10 cellular contexts compared by ENCODE assay signal in the genomic region with DNA sequence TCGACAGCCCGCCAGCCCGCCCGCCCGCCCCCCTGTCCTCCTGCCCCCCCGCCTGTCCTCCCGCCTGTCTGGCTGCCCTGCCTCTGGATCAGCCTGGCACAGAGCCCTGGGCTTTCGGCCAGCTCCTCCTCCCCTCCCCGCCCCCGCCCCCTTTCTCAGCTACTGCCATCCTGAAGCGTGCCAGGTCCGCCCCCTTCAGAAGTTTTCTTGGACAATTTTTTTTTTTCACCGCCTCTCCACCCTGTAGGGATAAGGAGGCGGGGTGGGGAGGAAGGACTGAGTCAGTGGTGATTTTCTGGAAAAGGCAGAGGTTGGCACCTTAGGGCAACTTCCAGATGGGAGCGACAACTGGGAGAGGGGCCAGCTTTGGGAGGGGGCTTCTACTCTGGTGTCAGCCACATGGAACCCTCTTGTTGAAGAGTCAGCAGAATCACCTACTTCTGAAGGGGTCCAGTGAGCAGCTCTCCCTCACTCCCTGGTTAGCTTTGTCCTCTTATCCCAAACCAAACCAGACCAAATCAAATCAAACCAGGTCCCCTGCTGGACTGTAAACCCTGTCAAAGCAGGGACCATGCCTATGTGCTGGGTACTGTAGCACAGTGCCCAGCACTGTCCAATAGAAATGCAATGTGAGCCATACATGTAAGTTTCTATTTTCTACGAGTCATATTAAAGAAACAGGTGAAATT. TPM values are rescaled to one million over a fixed set of nuclear protein-coding genes. Genes with fewer than 3 reads are reported as not detected.
A peak's percentile ranks its signal among the peaks of the same experiment; 100 is the strongest.
DNase-seq lines count a peak whose midpoint lies in the region; ATAC-seq and TF ChIP-seq lines count a peak whose summit lies in the region.
"Had no signal": no experiment of that assay in that cellular context is flagged by ENCODE, and none has a peak within 500 bp of the region (broad histone marks: within the 10 kb centered on the region; RNA-seq: fewer than 3 reads in every experiment).

No MANE protein-coding gene starts in this region.

- intact Hi-C loops in MCF 10A (cut with micrococcal nuclease): no loop called here
- intact Hi-C loops in breast epithelium (cut with DNase I; ENCODE audit: low total_unique reads): no loop called here
- intact Hi-C loops in vagina (cut with DNase I): no loop called here

- DNase-seq in MCF 10A (ENCODE audit: unreplicated experiment) (peak; percentile 94), breast epithelium (ENCODE audit: low spot score in 2 of 2) (no peak), WTC11 (ENCODE audit: low spot score) (no peak), islet precursor cell (peak; percentile 60), vagina (ENCODE audit: extremely low spot score in 2 of 2) (peak; percentile 54 to 88), DMS153 treated with DMSO at 0.1 percent for 48 hours (lab: John Stamatoyannopoulos, UW; ENCODE audit: unreplicated experiment) (no peak)
- DNase-seq in stimulated activated CD4-positive, alpha-beta T cell treated with anti-CD3 and anti-CD28 coated beads, Interleukin-4, amount 100 ng/mL, for 24 hours: no peak

- no peaks in the 10 kb centered on the region for H3K9me3 ChIP-seq in breast epithelium
- no peaks in the 10 kb centered on the region for H3K9me3 ChIP-seq in vagina

- H3K27me3 ChIP-seq in breast epithelium: peaks cover 5 to 60% of the 10 kb centered on the region in 2 donors
- H3K27me3 ChIP-seq in vagina: no peaks in the 10 kb centered on the region

- peak overlapping the region; percentile 42 for H3K27ac Mint-ChIP-seq in MCF 10A (ENCODE audit: low read depth, unreplicated experiment)
- peak overlapping the region; percentile 72 for H3K27ac Mint-ChIP-seq in WTC11
- H3K27ac Mint-ChIP-seq: stimulated activated naive CD8-positive, alpha-beta T cell treated with anti-CD3 and anti-CD28 coated beads, Interleukin-15, Interleukin-2, amounts not matched to agents 100 ng/mL and 50 ng/mL, for 24 hours had no signal

- TF ChIP-seq POLR2A in breast epithelium (IDR thresholded peaks at IDR 0.05): no peak
- no peak for TF ChIP-seq POLR2A in vagina (IDR thresholded peaks at IDR 0.05)

- TF ChIP-seq CTCF in MCF 10A (IDR thresholded peaks at IDR 0.05; ENCODE audit: unreplicated experiment) (no peak), breast epithelium (IDR thresholded peaks at IDR 0.05) (no peak), WTC11 (IDR thresholded peaks at IDR 0.05) (no peak), vagina (IDR thresholded peaks at IDR 0.05) (no peak)

- no peaks in the 10 kb centered on the region for H3K36me3 Mint-ChIP-seq in MCF 10A (ENCODE audit: insufficient read depth, unreplicated experiment)
- H3K36me3 Mint-ChIP-seq in WTC11: peaks cover 15% of the 10 kb centered on the region

- H3K9me3 Mint-ChIP-seq in MCF 10A (ENCODE audit: unreplicated experiment) (no peaks in the 10 kb centered on the region), WTC11 (no peaks in the 10 kb centered on the region)
- H3K9me3 Mint-ChIP-seq: stimulated activated naive CD8-positive, alpha-beta T cell treated with anti-CD3 and anti-CD28 coated beads, Interleukin-15, Interleukin-2, amounts not matched to agents 100 ng/mL and 50 ng/mL, for 24 hours had no signal

- H3K36me3 ChIP-seq in breast epithelium: no peaks in the 10 kb centered on the region
- H3K36me3 ChIP-seq in vagina: no peaks in the 10 kb centered on the region

- POLR2A ChIA-PET in MCF 10A (lab: Yijun Ruan, JAX): interaction anchor here (0.6 to 2.1 kb wide), 8 partner anchors 10 to 199 kb away, joined by 3 to 8 read pairs (median 4); a partner anchor contains a TSS
- POLR2A ChIA-PET in WTC11 (lab: Charles Lee): interaction anchor here (5.5 kb wide), 1 partner anchor 19 kb away, joined by 65 read pairs; a partner anchor contains a TSS

- H3K4me3 ChIP-seq in breast epithelium (no peak overlapping the region), vagina (no peak overlapping the region)

- H3K4me3 Mint-ChIP-seq in MCF 10A (ENCODE audit: unreplicated experiment): peak overlapping the region; percentile 41
- H3K4me3 Mint-ChIP-seq in WTC11: peak overlapping the region; percentile 3; the same call in 1 of the 2 replicates
- H3K4me3 Mint-ChIP-seq: stimulated activated naive CD8-positive, alpha-beta T cell treated with anti-CD3 and anti-CD28 coated beads, Interleukin-15, Interleukin-2, amounts not matched to agents 100 ng/mL and 50 ng/mL, for 24 hours had no signal

- CTCF ChIA-PET in MCF 10A (lab: Yijun Ruan, JAX) (interaction anchor here (0.6 to 1.0 kb wide), 5 partner anchors 11 to 559 kb away, joined by 3 read pairs; a partner anchor contains a TSS), WTC11 (lab: Charles Lee) (interaction anchor here (0.5 to 8.8 kb wide), 3 partner anchors 16 to 35 kb away, joined by 3 to 182 read pairs (median 4); no protein-coding TSS in a partner anchor)

- H3K27me3 Mint-ChIP-seq in MCF 10A (ENCODE audit: insufficient read depth, unreplicated experiment) (peaks cover 46% of the 10 kb centered on the region), WTC11 (ENCODE audit: low read depth) (no peaks in the 10 kb centered on the region)

- no TSS peak for BruUV-seq in MCF 10A (replicated peaks; lab: Mats Ljungman, UMichigan)

- H3K4me1 Mint-ChIP-seq in MCF 10A (ENCODE audit: insufficient read depth, unreplicated experiment) (peaks cover 19% of the 10 kb centered on the region), WTC11 (peaks cover 76% of the 10 kb centered on the region)

- H3K4me1 ChIP-seq in breast epithelium (peaks cover 0 to 6% of the 10 kb centered on the region in 2 donors), vagina (peaks cover 18% of the 10 kb centered on the region)

- ATAC-seq in WTC11: no peak
- no peak for ATAC-seq in HG02642 (IDR thresholded peaks at IDR 0.05; ENCODE audit: poor library complexity, unreplicated experiment)

- no peak overlapping the region for H3K27ac ChIP-seq in breast epithelium
- H3K27ac ChIP-seq in vagina: no peak overlapping the region

TF ChIP-seq in WTC11, 78 proteins besides CTCF, POLR2A, EP300 and RAD21 (continues in another document):
- TF ChIP-seq, protein P1, sequence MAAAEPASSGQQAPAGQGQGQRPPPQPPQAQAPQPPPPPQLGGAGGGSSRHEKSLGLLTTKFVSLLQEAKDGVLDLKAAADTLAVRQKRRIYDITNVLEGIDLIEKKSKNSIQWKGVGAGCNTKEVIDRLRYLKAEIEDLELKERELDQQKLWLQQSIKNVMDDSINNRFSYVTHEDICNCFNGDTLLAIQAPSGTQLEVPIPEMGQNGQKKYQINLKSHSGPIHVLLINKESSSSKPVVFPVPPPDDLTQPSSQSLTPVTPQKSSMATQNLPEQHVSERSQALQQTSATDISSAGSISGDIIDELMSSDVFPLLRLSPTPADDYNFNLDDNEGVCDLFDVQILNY (CRISPR knock-in tag; IDR thresholded peaks at IDR 0.05): no peak
- TF ChIP-seq KAT7 (CRISPR knock-in tag; IDR thresholded peaks at IDR 0.05; ENCODE audit: borderline replicate concordance) (no peak), ZNF396 (CRISPR knock-in tag; IDR thresholded peaks at IDR 0.05; ENCODE audit: borderline replicate concordance) (no peak), NR2C2 (CRISPR knock-in tag; IDR thresholded peaks at IDR 0.05) (no peak), CBFB (CRISPR knock-in tag; IDR thresholded peaks at IDR 0.05; ENCODE audit: low read depth) (no peak), ZNF138 (CRISPR knock-in tag; conservative IDR thresholded peaks at IDR 0.05) (no peak), CREB1 (CRISPR knock-in tag; IDR thresholded peaks at IDR 0.05) (no peak)
- TF ChIP-seq, protein P2, sequence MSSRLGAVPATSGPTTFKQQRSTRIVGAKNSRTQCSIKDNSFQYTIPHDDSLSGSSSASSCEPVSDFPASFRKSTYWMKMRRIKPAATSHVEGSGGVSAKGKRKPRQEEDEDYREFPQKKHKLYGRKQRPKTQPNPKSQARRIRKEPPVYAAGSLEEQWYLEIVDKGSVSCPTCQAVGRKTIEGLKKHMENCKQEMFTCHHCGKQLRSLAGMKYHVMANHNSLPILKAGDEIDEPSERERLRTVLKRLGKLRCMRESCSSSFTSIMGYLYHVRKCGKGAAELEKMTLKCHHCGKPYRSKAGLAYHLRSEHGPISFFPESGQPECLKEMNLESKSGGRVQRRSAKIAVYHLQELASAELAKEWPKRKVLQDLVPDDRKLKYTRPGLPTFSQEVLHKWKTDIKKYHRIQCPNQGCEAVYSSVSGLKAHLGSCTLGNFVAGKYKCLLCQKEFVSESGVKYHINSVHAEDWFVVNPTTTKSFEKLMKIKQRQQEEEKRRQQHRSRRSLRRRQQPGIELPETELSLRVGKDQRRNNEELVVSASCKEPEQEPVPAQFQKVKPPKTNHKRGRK (CRISPR knock-in tag; IDR thresholded peaks at IDR 0.05; ENCODE audit: borderline replicate concordance): no peak
- TF ChIP-seq, protein P3, sequence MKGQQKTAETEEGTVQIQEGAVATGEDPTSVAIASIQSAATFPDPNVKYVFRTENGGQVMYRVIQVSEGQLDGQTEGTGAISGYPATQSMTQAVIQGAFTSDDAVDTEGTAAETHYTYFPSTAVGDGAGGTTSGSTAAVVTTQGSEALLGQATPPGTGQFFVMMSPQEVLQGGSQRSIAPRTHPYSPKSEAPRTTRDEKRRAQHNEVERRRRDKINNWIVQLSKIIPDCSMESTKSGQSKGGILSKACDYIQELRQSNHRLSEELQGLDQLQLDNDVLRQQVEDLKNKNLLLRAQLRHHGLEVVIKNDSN (CRISPR knock-in tag; IDR thresholded peaks at IDR 0.05): no peak
- TF ChIP-seq, protein P4, sequence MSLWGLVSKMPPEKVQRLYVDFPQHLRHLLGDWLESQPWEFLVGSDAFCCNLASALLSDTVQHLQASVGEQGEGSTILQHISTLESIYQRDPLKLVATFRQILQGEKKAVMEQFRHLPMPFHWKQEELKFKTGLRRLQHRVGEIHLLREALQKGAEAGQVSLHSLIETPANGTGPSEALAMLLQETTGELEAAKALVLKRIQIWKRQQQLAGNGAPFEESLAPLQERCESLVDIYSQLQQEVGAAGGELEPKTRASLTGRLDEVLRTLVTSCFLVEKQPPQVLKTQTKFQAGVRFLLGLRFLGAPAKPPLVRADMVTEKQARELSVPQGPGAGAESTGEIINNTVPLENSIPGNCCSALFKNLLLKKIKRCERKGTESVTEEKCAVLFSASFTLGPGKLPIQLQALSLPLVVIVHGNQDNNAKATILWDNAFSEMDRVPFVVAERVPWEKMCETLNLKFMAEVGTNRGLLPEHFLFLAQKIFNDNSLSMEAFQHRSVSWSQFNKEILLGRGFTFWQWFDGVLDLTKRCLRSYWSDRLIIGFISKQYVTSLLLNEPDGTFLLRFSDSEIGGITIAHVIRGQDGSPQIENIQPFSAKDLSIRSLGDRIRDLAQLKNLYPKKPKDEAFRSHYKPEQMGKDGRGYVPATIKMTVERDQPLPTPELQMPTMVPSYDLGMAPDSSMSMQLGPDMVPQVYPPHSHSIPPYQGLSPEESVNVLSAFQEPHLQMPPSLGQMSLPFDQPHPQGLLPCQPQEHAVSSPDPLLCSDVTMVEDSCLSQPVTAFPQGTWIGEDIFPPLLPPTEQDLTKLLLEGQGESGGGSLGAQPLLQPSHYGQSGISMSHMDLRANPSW (CRISPR knock-in tag; conservative IDR thresholded peaks at IDR 0.05; ENCODE audit: low read depth): no peak

RNA-seq across cellular contexts. Expression of a gene that starts 19.7 kb away (rescaled TPM):
- total RNA-seq in MCF 10A (2022) (0.02 and 0.27 TPM in 2 replicates), breast epithelium (not detected), WTC11 (2021) (392 to 434 TPM (median 423 TPM) in 3 replicates), vagina (not detected)

RNA-seq across cellular contexts. Expression of a gene that starts 48.5 kb away (rescaled TPM):
- total RNA-seq in MCF 10A (2022) (not detected in 2 replicates), breast epithelium (not detected), WTC11 (2021) (0.39 TPM in 1 of 3 replicates, not detected in the others), vagina (not detected)
- total RNA-seq: posterior vena cava had no signal

Comparison
In these comparisons a context has a peak if more than half of its experiments do, and no peak if none do; other contexts are left out.
1. DNase-seq: peak in MCF 10A (single experiment), islet precursor cell (single experiment) and vagina (2 of 2); none in breast epithelium (0 of 2), WTC11 (single experiment), DMS153 treated with DMSO at 0.1 percent for 48 hours (single experiment) and stimulated activated CD4-positive, alpha-beta T cell treated with anti-CD3 and anti-CD28 coated beads, Interleukin-4, amount 100 ng/mL, for 24 hours (single experiment).
2. RNA of a gene that starts 19.7 kb away (total RNA-seq): 392 to 434 TPM in WTC11; 0.02 to 0.27 TPM in MCF 10A, not detected in breast epithelium and not detected in vagina (single experiment); every median in the first group is over 100 times any median in the second.